ENCODE assay signal across 13 cellular contexts in the genomic region with DNA sequence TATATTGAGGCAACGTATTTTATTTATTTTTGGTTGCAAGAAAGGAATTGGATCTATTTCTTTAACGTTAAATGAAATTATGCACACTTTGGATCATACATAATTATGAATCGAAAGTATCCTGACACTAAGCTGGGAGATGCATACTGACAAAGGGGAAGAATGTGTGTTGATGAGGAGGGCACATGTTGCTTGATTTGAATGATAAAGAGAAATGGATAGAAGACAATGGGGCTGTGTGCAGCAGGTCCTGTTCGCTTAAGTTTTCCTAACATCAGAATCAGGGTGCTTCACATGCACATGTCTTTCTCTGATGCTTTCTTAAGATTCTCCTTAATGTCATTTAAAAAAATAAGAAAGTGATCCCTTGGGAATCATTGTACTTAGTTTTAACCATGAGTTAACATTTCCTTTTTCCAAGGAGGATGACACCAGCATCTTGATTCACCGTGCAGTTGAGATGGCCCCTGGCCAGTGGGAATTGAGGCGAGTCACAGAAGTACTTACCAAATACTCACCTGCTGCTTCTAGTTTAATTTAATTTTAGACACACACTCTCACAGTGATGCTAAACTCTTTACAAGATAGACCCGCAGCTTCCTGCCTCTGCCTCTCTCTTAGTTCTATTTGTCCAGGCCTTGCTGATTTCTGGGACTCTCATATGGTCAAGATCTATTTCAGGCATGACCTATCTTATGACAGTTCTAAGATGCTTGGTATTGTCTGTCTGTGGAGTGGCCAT.
"Had no signal": no experiment of that assay in that cellular context is flagged by ENCODE, and none has a peak within 500 bp of the region (broad histone marks: within the 10 kb centered on the region; RNA-seq: fewer than 3 reads in every experiment).

No MANE protein-coding gene starts in this region.

- DNase-seq: activated CD4-positive, alpha-beta memory T cell treated with anti-CD3 and anti-CD28 coated beads for 36 hours; activated CD4-positive, alpha-beta T cell treated with anti-CD3 and anti-CD28 coated beads for 1 hour; activated naive CD8-positive, alpha-beta T cell treated with anti-CD3 and anti-CD28 coated beads, Interleukin-2, amount 10 ng/mL, durations not matched to agents 7 days and 5 days; activated T-cell treated with anti-CD3 and anti-CD28 coated beads, Interleukin-2, amount 50 U/mL, for 48 hours; anterior cingulate cortex; foreskin melanocyte; midbrain; naive B cell; nucleus accumbens; stimulated activated CD4-positive, alpha-beta T cell treated with anti-CD3 and anti-CD28 coated beads, Interleukin-2, amount 100 ng/mL, for 24 hours; stimulated activated naive CD4-positive, alpha-beta T cell; substantia nigra; SW 1271 had no signal
